8 cellular contexts compared by ENCODE assay signal in the genomic region with DNA sequence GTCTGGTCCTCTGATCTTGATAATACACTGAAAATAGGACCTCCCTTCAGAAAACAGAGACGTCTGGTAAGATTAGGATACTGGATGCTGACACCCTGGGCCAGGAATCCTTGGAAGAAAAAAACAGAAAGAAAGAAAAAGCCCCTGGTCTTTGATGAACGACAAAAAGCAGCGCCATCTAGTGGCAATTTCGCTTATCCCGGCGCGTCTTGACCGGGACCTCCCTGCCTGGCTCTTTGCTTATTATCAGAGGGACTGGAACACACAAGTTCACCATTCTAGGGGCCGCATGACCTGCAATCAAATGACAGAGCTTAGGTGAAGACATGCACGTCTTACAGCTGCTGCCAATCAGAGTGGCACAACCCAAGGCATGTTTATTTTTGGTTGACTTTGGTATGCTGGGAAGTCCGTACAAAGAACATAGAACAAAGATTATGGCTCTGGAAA.
DNase-seq lines count a peak whose midpoint lies in the region; ATAC-seq and TF ChIP-seq lines count a peak whose summit lies in the region.

No MANE protein-coding gene starts in this region.

- H3K27me3 ChIP-seq in neural progenitor cell, result no peaks in the 10 kb centered on the region

- H3F3A ChIP-seq in neural progenitor cell (ENCODE audit: low read depth), result no peaks in the 10 kb centered on the region

- H3K27me3 Mint-ChIP-seq in WTC11 (ENCODE audit: low read depth) (no peaks in the 10 kb centered on the region), neural progenitor cell (ENCODE audit: insufficient read depth, low read depth) (peaks cover 2% of the 10 kb centered on the region)

- H3K4me3 Mint-ChIP-seq in WTC11 (no peak overlapping the region), neural progenitor cell (no peak overlapping the region)

- H3K9me3 Mint-ChIP-seq in WTC11 (peaks cover 8% of the 10 kb centered on the region; the same call in 1 of the 2 replicates), neural progenitor cell (peaks cover 4% of the 10 kb centered on the region)

- ATAC-seq in HG02759 (IDR thresholded peaks at IDR 0.05; ENCODE audit: unreplicated experiment) (peak; percentile 71), WTC11 (peak; percentile 84)

- H3K27ac Mint-ChIP-seq in WTC11, result no peak overlapping the region
- H3K27ac Mint-ChIP-seq in neural progenitor cell, result no peak overlapping the region

- H3K9me3 ChIP-seq in neural progenitor cell (ENCODE audit: low read depth), result no peaks in the 10 kb centered on the region

- peak; percentile 52 for DNase-seq in DMS79 treated with DMSO at 0.1 percent for 48 hours (lab: John Stamatoyannopoulos, UW)
- no peak for DNase-seq in DMS79 (lab: John Stamatoyannopoulos, UW)
- peak; percentile 60 for DNase-seq in NCI-H2171 treated with DMSO at 0.1 percent for 48 hours (lab: John Stamatoyannopoulos, UW)
- peak; percentile 84 for DNase-seq in WTC11 (ENCODE audit: low spot score)
- peak; percentile 52 for DNase-seq in fibroblast of gingiva (ENCODE audit: low read depth)
- DNase-seq in neural progenitor cell (ENCODE audit: low spot score), result peak; percentile 91
- no peak for DNase-seq in 8988T

- H3K36me3 Mint-ChIP-seq in WTC11 (no peaks in the 10 kb centered on the region), neural progenitor cell (no peaks in the 10 kb centered on the region)

- H3K79me2 ChIP-seq in neural progenitor cell (ENCODE audit: low read depth), result no peaks in the 10 kb centered on the region

- POLR2A ChIA-PET in WTC11 (lab: Charles Lee), result no interaction called here

- CTCF ChIA-PET in WTC11 (lab: Charles Lee), result interaction anchor here (0.9 to 1.7 kb wide), 7 partner anchors 9 to 118 kb away, joined by 3 to 9 read pairs (median 5); no protein-coding TSS in a partner anchor

- TF ChIP-seq CTCF in WTC11 (IDR thresholded peaks at IDR 0.05) (peak; percentile 72), neural progenitor cell (IDR thresholded peaks at IDR 0.05) (peak; percentile 86)

- peak overlapping the region; percentile 62 for H2AFZ ChIP-seq in neural progenitor cell (replicated peaks)

- H3K9ac ChIP-seq in neural progenitor cell, result no peak overlapping the region

- peaks cover 11% of the 10 kb centered on the region for H3K4me1 ChIP-seq in neural progenitor cell

- H3K36me3 ChIP-seq in neural progenitor cell, result no peaks in the 10 kb centered on the region

- H3K27ac ChIP-seq in neural progenitor cell, result no peak overlapping the region

- H3K4me1 Mint-ChIP-seq in WTC11 (peaks cover 23% of the 10 kb centered on the region), neural progenitor cell (peaks cover 18% of the 10 kb centered on the region)

- no peaks in the 10 kb centered on the region for H4K20me1 ChIP-seq in neural progenitor cell (ENCODE audit: low read depth)

- no peak overlapping the region for H3K4me3 ChIP-seq in neural progenitor cell

- no peak overlapping the region for H3K4me2 ChIP-seq in neural progenitor cell

TF ChIP-seq in WTC11, 78 proteins besides CTCF, POLR2A, EP300 and RAD21:
- no peak for TF ChIP-seq EMX1 (CRISPR knock-in tag; IDR thresholded peaks at IDR 0.05)
- peak; percentile 93 for TF ChIP-seq ZNF121 (CRISPR knock-in tag; IDR thresholded peaks at IDR 0.05)

Comparison
In these comparisons a context has a peak if more than half of its experiments do, and no peak if none do; other contexts are left out.
1. DNase-seq: peak in DMS79 treated with DMSO at 0.1 percent for 48 hours (single experiment), NCI-H2171 treated with DMSO at 0.1 percent for 48 hours (single experiment), WTC11 (single experiment), fibroblast of gingiva (single experiment) and neural progenitor cell (single experiment); none in DMS79 (single experiment) and 8988T (single experiment).